In genomic region chr5:171750316-171750788, GRCh38 we compare ENCODE assay signal across 10 cellular contexts. TPM values are rescaled to one million over a fixed set of nuclear protein-coding genes. Genes with fewer than 3 reads are reported as not detected.
A peak's percentile ranks its signal among the peaks of the same experiment; 100 is the strongest.
DNase-seq lines count a peak whose midpoint lies in the region; ATAC-seq and TF ChIP-seq lines count a peak whose summit lies in the region.
"Had no signal": no experiment of that assay in that cellular context is flagged by ENCODE, and none has a peak within 500 bp of the region (broad histone marks: within the 10 kb centered on the region; RNA-seq: fewer than 3 reads in every experiment).

No MANE protein-coding gene starts in this region.

- H3K27ac ChIP-seq in body of pancreas = no peak overlapping the region

- no peak overlapping the region for H3K27ac Mint-ChIP-seq in HFFc6

- no peaks in the 10 kb centered on the region for H3K36me3 ChIP-seq in body of pancreas (replicated peaks in 1 of 2; ENCODE audit: insufficient read depth in 1 of 2, low read depth in 2 of 2)

- ATAC-seq in body of pancreas (peak; percentile 21), left colon (peak; percentile 29), HG03196 (IDR thresholded peaks at IDR 0.05; ENCODE audit: unreplicated experiment) (no peak), HG02759 (IDR thresholded peaks at IDR 0.05; ENCODE audit: unreplicated experiment) (no peak), GM21619 (IDR thresholded peaks at IDR 0.05; ENCODE audit: unreplicated experiment) (no peak)

- no peaks in the 10 kb centered on the region for H3K9me3 Mint-ChIP-seq in HFFc6

- no peak overlapping the region for H3K4me3 ChIP-seq in body of pancreas

- no peaks in the 10 kb centered on the region for H3K9me3 ChIP-seq in body of pancreas

- intact Hi-C loops in body of pancreas (cut with DNase I) = no loop called here
- intact Hi-C loops in left colon (cut with DNase I, micrococcal nuclease) = no loop called here

- TF ChIP-seq CTCF in HFFc6 (IDR thresholded peaks at IDR 0.05) (peak; percentile 32; the same call in 1 of the 2 replicates), body of pancreas (IDR thresholded peaks at IDR 0.05) (no peak)

- TF ChIP-seq POLR2A in body of pancreas (IDR thresholded peaks at IDR 0.05) = no peak

- WGBS in body of pancreas, 2 donors = 74 to 83% methylated on average over 3 to 6 of the region's 6 CpGs

- H3K36me3 Mint-ChIP-seq in HFFc6 (ENCODE audit: low read depth) = no peaks in the 10 kb centered on the region

- no peaks in the 10 kb centered on the region for H3K4me1 Mint-ChIP-seq in HFFc6 (ENCODE audit: low read depth)

- no peaks in the 10 kb centered on the region for H3K4me1 ChIP-seq in body of pancreas

- no peak overlapping the region for H3K4me3 Mint-ChIP-seq in HFFc6

- DNase-seq in AG08395 (ENCODE audit: low spot score) (peak; percentile 67), HFFc6 (peak; percentile 12), body of pancreas (peak in 2 of 4 donors; percentile 19 to 34), left colon (peak in 1 of 2 donors; percentile 26), NCI-H1436 (lab: John Stamatoyannopoulos, UW) (no peak)
- DNase-seq: activated effector memory CD4-positive, alpha-beta T cell treated with Interleukin-2 at 50 U/mL for 16 hours had no signal

- H3K27me3 ChIP-seq in body of pancreas = no peaks in the 10 kb centered on the region

- peaks cover 2% of the 10 kb centered on the region for H3K27me3 Mint-ChIP-seq in HFFc6 (ENCODE audit: insufficient read depth)

RNA-seq across cellular contexts. Expression of gene SMIM23, which starts 35.3 kb away (rescaled TPM):
- not detected for total RNA-seq in HFFc6 (2021; fragmentation: NEBNext Ultra II Directional; extraction: Animal tissue kit (Norgen Biotek cat#: 25700))
- total RNA-seq in body of pancreas = not detected
- not detected for total RNA-seq in left colon
- total RNA-seq: kidney epithelial cell had no signal

Comparison
In these comparisons a context has a peak if more than half of its experiments do, and no peak if none do; other contexts are left out.
1. ATAC-seq: peak in body of pancreas (single experiment) and left colon (single experiment); none in HG03196 (single experiment), HG02759 (single experiment) and GM21619 (single experiment).